ENCODE assay signal across 17 cellular contexts in the genomic region with DNA sequence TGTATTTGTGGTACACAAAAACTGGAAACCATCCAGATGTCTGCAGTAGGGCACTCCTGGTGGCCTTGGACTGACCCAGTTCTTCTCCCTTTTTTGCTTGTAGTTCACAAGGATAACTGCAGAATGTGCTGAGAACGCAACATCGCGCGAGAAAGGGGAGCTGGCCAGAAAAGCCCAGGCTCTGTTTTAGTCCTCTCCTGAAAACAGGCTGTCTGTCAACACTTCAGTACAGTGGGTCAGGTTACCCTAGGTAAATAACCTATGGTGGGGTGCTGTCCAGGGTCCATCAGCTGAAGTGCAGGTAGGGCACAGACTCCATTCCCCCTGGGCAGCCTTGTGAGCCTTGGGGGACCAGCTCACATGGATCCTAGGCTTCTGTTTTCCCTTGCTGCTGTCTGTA.
"Had no signal": no experiment of that assay in that cellular context is flagged by ENCODE, and none has a peak within 500 bp of the region (broad histone marks: within the 10 kb centered on the region; RNA-seq: fewer than 3 reads in every experiment).

No MANE protein-coding gene starts in this region.

- H3K36me3 Mint-ChIP-seq: naive thymus-derived CD8-positive, alpha-beta T cell; type B pancreatic cell had no signal

- H3K27ac ChIP-seq: breast epithelium, gastroesophageal sphincter, left ventricle myocardium inferior, prostate gland, skin epidermis had no signal

- H3K27me3 ChIP-seq: breast epithelium, gastroesophageal sphincter had no signal

- H3K4me3 ChIP-seq: breast epithelium, gastroesophageal sphincter, left ventricle myocardium inferior, prostate gland, skin epidermis had no signal

- H3K27ac Mint-ChIP-seq: activated T-helper 17 cell treated with anti-CD3 and anti-CD28 coated beads, Interleukin-2, amount 50 U/mL, for 72 hours; naive thymus-derived CD8-positive, alpha-beta T cell; type B pancreatic cell had no signal

- H3K27me3 Mint-ChIP-seq: type B pancreatic cell had no signal

- ATAC-seq: activated T-helper 17 cell treated with anti-CD3 and anti-CD28 coated beads, Interleukin-2, amount 50 U/mL, for 72 hours; gastroesophageal sphincter; naive thymus-derived CD8-positive, alpha-beta T cell; right cardiac atrium; stimulated activated naive CD8-positive, alpha-beta T cell treated with anti-CD3 and anti-CD28 coated beads, Interleukin-15, Interleukin-2, amounts not matched to agents 100 U/mL and 50 U/mL, for 24 hours had no signal

- H3K36me3 ChIP-seq: gastroesophageal sphincter, left ventricle myocardium inferior, prostate gland had no signal

- H3K9me3 Mint-ChIP-seq: activated T-helper 17 cell treated with anti-CD3 and anti-CD28 coated beads, Interleukin-2, amount 50 U/mL, for 72 hours; type B pancreatic cell had no signal

- H3K4me3 Mint-ChIP-seq: activated T-helper 17 cell treated with anti-CD3 and anti-CD28 coated beads, Interleukin-2, amount 50 U/mL, for 72 hours; naive thymus-derived CD8-positive, alpha-beta T cell; type B pancreatic cell had no signal

- H3K4me1 ChIP-seq: breast epithelium, gastroesophageal sphincter, left ventricle myocardium inferior, prostate gland had no signal

- H3K9me3 ChIP-seq: breast epithelium, gastroesophageal sphincter, left ventricle myocardium inferior, prostate gland had no signal

- H3K4me1 Mint-ChIP-seq: activated T-helper 17 cell treated with anti-CD3 and anti-CD28 coated beads, Interleukin-2, amount 50 U/mL, for 72 hours; naive thymus-derived CD8-positive, alpha-beta T cell had no signal

- DNase-seq: activated CD4-positive, alpha-beta T cell treated with anti-CD3 and anti-CD28 coated beads, Interleukin-2, amount 50 U/mL, for 48 hours; activated naive CD4-positive, alpha-beta T cell treated with Interleukin-2 at 50 U/mL for 16 hours; aorta; kidney; left ventricle myocardium inferior; naive thymus-derived CD8-positive, alpha-beta T cell; nucleus accumbens; right cardiac atrium; stimulated activated CD4-positive, alpha-beta T cell treated with anti-CD3 and anti-CD28 coated beads, Interleukin-15, amount 100 ng/mL, for 24 hours; stimulated activated CD4-positive, alpha-beta T cell treated with anti-CD3 and anti-CD28 coated beads, Interleukin-4, amount 100 ng/mL, for 1 hour; stimulated activated naive CD8-positive, alpha-beta T cell treated with anti-CD3 and anti-CD28 coated beads, Interleukin-15, Interleukin-2, amounts not matched to agents 100 U/mL and 50 U/mL, for 24 hours had no signal
